1 cellular context compared by ENCODE assay signal in the genomic region with DNA sequence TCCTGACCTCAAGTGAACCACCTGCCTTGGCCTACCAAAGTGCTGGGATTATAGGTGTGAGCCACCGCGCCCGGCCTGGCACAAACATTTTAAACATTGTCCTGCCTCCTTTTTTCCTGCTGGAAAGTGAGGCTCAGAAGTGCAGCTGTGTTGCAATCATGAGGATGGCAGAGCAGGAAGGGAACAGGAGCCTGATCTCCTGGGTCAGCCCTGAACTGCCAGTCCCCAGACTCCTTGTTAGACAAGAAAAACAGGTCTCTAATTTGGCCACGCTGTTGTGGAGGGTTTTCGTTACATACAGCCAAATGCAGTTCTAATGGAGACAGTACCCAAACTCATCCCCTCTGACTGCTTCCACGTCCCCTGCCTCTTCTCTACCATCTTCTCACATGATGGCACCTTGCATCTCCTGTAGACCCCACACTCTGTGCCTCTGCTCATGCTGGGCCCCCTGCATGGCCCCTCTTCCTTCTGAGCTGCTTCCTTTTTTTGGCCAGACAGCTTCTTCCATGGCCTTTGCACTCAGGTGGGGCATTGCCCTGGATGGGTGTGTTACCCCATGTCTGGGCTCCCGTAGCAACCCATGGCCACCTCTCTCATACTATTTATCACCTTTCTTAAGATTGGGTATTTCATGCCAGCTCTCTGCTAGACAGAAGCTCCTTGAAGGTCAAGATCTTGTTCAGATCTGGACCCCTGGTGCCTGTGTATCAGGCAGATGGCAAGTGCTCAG.
TF ChIP-seq lines count a peak whose summit lies in the region.

No MANE protein-coding gene starts in this region.

TF ChIP-seq in H1, 55 proteins besides CTCF, POLR2A, EP300 and RAD21:
- TF ChIP-seq CTBP2 (IDR thresholded peaks at IDR 0.05; ENCODE audit: borderline replicate concordance, insufficient read depth, insufficient read length, low read length): no peak
- no peak for TF ChIP-seq KDM1A (IDR thresholded peaks at IDR 0.05; ENCODE audit: borderline replicate concordance, low read length)
- no peak for TF ChIP-seq CEBPB (IDR thresholded peaks at IDR 0.05; ENCODE audit: low read depth, low read length)
- no peak for TF ChIP-seq ZNF274 (IDR thresholded peaks at IDR 0.05; ENCODE audit: borderline replicate concordance, extremely low read depth, low read length)
- no peak for TF ChIP-seq NRF1 (IDR thresholded peaks at IDR 0.05; ENCODE audit: low read depth, low read length)
- TF ChIP-seq ASH2L (IDR thresholded peaks at IDR 0.05; ENCODE audit: low read length): no peak
- TF ChIP-seq RBBP5 (IDR thresholded peaks at IDR 0.05; ENCODE audit: borderline replicate concordance, low read depth, low read length): no peak
- TF ChIP-seq CHD1 (IDR thresholded peaks at IDR 0.05; ENCODE audit: low read depth, low read length): no peak
- TF ChIP-seq RFX5 (IDR thresholded peaks at IDR 0.05; ENCODE audit: borderline replicate concordance, low read depth, low read length): no peak
- no peak for TF ChIP-seq CREB1 (IDR thresholded peaks at IDR 0.05)
- TF ChIP-seq SIRT6 (IDR thresholded peaks at IDR 0.05; ENCODE audit: low read length): no peak
